In genomic region chr12:92784795-92785562, GRCh38 we compare ENCODE assay signal across 8 cellular contexts.
DNase-seq lines count a peak whose midpoint lies in the region; ATAC-seq, FAIRE-seq and TF ChIP-seq lines count a peak whose summit lies in the region.

No MANE protein-coding gene starts in this region.

- no peaks in the 10 kb centered on the region for H3K9me3 Mint-ChIP-seq in osteocyte (ENCODE audit: unreplicated experiment)
- H3K9me3 Mint-ChIP-seq in activated T-cell treated with anti-CD3 and anti-CD28 coated beads, Interleukin-2, amount 50 U/mL, for 24 hours, result no peaks in the 10 kb centered on the region

- peak; percentile 54 for TF ChIP-seq CTCF in DOHH2 (IDR thresholded peaks at IDR 0.05; ENCODE audit: low read depth, low read length, poor library complexity, severe bottlenecking)
- peak; percentile 60 for TF ChIP-seq CTCF in fibroblast of villous mesenchyme (IDR thresholded peaks at IDR 0.05; ENCODE audit: insufficient read depth, low read depth, low read length)
- TF ChIP-seq CTCF in osteocyte (IDR thresholded peaks at IDR 0.05), result peak; percentile 65

- H3K27ac Mint-ChIP-seq in osteocyte (ENCODE audit: unreplicated experiment), result peak overlapping the region; percentile 45
- H3K27ac Mint-ChIP-seq in activated T-cell treated with anti-CD3 and anti-CD28 coated beads, Interleukin-2, amount 50 U/mL, for 24 hours, result no peak overlapping the region

- ATAC-seq in GM19395 (IDR thresholded peaks at IDR 0.05; ENCODE audit: unreplicated experiment), result peak; percentile 98
- peak; percentile 96 for ATAC-seq in HG03280 (IDR thresholded peaks at IDR 0.05; ENCODE audit: unreplicated experiment)

- H4K20me1 ChIP-seq in DOHH2 (ENCODE audit: control insufficient read depth, insufficient read depth, low read depth, low read length), result no peaks in the 10 kb centered on the region

- no peak overlapping the region for H3K27ac ChIP-seq in DOHH2 (ENCODE audit: low read depth, low read length)

- peaks cover 18% of the 10 kb centered on the region for H3K36me3 Mint-ChIP-seq in osteocyte (ENCODE audit: unreplicated experiment)
- H3K36me3 Mint-ChIP-seq in activated T-cell treated with anti-CD3 and anti-CD28 coated beads, Interleukin-2, amount 50 U/mL, for 24 hours (ENCODE audit: low read depth), result peaks cover 51% of the 10 kb centered on the region

- no peak overlapping the region for H3K4me3 Mint-ChIP-seq in osteocyte (ENCODE audit: unreplicated experiment)
- no peak overlapping the region for H3K4me3 Mint-ChIP-seq in activated T-cell treated with anti-CD3 and anti-CD28 coated beads, Interleukin-2, amount 50 U/mL, for 24 hours

- peaks cover 9% of the 10 kb centered on the region for H3K4me1 Mint-ChIP-seq in osteocyte (ENCODE audit: unreplicated experiment)
- H3K4me1 Mint-ChIP-seq in activated T-cell treated with anti-CD3 and anti-CD28 coated beads, Interleukin-2, amount 50 U/mL, for 24 hours (ENCODE audit: low read depth), result peaks cover 4% of the 10 kb centered on the region

- H3K36me3 ChIP-seq in DOHH2 (ENCODE audit: control insufficient read depth, low read length), result peaks cover 18% of the 10 kb centered on the region

- H3K9me3 ChIP-seq in DOHH2 (ENCODE audit: control insufficient read depth, insufficient read depth, low read length), result no peaks in the 10 kb centered on the region

- H3F3A ChIP-seq in DOHH2 (ENCODE audit: control insufficient read depth, insufficient read depth), result no peaks in the 10 kb centered on the region

- H3K4me3 ChIP-seq in DOHH2 (ENCODE audit: low read length), result no peak overlapping the region
- no peak overlapping the region for H3K4me3 ChIP-seq in fibroblast of villous mesenchyme (ENCODE audit: low read depth, low read length)

- H3K79me2 ChIP-seq in DOHH2 (ENCODE audit: control insufficient read depth, low read length), result no peaks in the 10 kb centered on the region

- H3K9me2 ChIP-seq in DOHH2 (replicated peaks; ENCODE audit: control insufficient read depth, low read length), result no peaks in the 10 kb centered on the region

- no peaks in the 10 kb centered on the region for H3K27me3 ChIP-seq in DOHH2 (ENCODE audit: control insufficient read depth, low read length)

- no peaks in the 10 kb centered on the region for H3K27me3 Mint-ChIP-seq in osteocyte (ENCODE audit: unreplicated experiment)
- no peaks in the 10 kb centered on the region for H3K27me3 Mint-ChIP-seq in activated T-cell treated with anti-CD3 and anti-CD28 coated beads, Interleukin-2, amount 50 U/mL, for 24 hours

- no peak overlapping the region for H3K4me2 ChIP-seq in DOHH2 (ENCODE audit: low read length)

- no peaks in the 10 kb centered on the region for H3K4me1 ChIP-seq in DOHH2 (ENCODE audit: control insufficient read depth, low read length)

- FAIRE-seq in TTC549 (lab: Jason Lieb, UNC), result peak; percentile 91

- DNase-seq in NCI-H2171 (lab: John Stamatoyannopoulos, UW) (peak; percentile 32), fibroblast of villous mesenchyme (ENCODE audit: low read depth) (peak; percentile 87), osteocyte (ENCODE audit: extremely low spot score, unreplicated experiment) (no peak)
- no peak for DNase-seq in activated T-cell treated with anti-CD3 and anti-CD28 coated beads, Interleukin-2, amount 50 U/mL, for 24 hours

Comparison
In these comparisons a context has a peak if more than half of its experiments do, and no peak if none do; other contexts are left out.
1. DNase-seq: peak in NCI-H2171 (single experiment) and fibroblast of villous mesenchyme (single experiment); none in osteocyte (single experiment) and activated T-cell treated with anti-CD3 and anti-CD28 coated beads, Interleukin-2, amount 50 U/mL, for 24 hours (single experiment).
2. Peak in every context shown above with its lines, with median percentiles within 50 percentile points of each other: CTCF ChIP-seq.